1 cellular context compared by ENCODE assay signal in the genomic region with DNA sequence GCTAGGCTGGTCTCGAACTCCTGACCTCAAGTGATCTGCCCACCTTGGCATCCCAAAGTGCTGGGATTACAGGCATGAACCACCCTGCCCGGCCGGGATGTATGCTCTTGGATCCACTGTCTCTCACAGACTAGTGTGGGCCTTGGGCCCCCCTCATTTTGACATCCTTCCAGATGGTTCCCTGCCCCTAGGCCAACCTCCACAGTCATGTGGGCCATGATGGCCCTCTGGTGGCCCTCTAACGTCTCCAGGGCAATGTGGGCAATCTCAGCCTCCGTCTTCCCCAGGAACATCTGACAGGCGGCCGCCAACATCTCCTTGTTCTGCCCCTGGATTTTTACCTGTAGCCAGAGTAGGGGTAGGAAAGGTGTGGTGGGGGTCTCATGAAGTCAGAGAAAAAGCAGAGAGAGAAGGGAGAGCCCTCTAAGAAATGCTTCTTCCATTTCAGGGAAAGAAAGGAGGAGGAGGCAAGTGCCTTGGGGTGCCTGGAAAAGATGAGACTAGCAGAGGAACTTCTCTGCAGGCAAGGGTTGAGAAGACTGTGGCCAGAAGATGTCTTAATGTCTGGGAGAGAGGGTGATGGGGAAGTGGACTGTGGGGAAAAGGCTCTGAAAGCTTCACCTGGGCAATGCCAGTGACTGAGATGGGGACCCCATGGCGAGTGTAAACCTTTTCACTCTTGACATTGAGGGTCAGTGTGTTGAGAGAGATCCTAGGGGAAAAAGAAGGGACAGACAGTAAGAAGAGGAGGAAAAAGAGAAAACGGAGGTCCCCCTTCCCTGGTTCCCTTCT.
TF ChIP-seq lines count a peak whose summit lies in the region.

No MANE protein-coding gene starts in this region.

TF ChIP-seq in IMR-90, 13 proteins besides CTCF, POLR2A, EP300 and RAD21:
- TF ChIP-seq, protein P1, sequence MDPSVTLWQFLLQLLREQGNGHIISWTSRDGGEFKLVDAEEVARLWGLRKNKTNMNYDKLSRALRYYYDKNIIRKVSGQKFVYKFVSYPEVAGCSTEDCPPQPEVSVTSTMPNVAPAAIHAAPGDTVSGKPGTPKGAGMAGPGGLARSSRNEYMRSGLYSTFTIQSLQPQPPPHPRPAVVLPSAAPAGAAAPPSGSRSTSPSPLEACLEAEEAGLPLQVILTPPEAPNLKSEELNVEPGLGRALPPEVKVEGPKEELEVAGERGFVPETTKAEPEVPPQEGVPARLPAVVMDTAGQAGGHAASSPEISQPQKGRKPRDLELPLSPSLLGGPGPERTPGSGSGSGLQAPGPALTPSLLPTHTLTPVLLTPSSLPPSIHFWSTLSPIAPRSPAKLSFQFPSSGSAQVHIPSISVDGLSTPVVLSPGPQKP (IDR thresholded peaks at IDR 0.05; ENCODE audit: borderline replicate concordance, low read depth, low read length): no peak
- TF ChIP-seq RFX5 (IDR thresholded peaks at IDR 0.05; ENCODE audit: low read depth, low read length): no peak
- TF ChIP-seq MAZ (IDR thresholded peaks at IDR 0.05; ENCODE audit: borderline replicate concordance, low read depth, low read length): no peak
- TF ChIP-seq RCOR1 (IDR thresholded peaks at IDR 0.05; ENCODE audit: insufficient replicate concordance, low read length): no peak
- TF ChIP-seq NFE2L2 (IDR thresholded peaks at IDR 0.05; ENCODE audit: low read depth, low read length): no peak
- TF ChIP-seq, protein P2, sequence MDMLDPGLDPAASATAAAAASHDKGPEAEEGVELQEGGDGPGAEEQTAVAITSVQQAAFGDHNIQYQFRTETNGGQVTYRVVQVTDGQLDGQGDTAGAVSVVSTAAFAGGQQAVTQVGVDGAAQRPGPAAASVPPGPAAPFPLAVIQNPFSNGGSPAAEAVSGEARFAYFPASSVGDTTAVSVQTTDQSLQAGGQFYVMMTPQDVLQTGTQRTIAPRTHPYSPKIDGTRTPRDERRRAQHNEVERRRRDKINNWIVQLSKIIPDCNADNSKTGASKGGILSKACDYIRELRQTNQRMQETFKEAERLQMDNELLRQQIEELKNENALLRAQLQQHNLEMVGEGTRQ (IDR thresholded peaks at IDR 0.05; ENCODE audit: low read depth, low read length): no peak; the same call in 1 of the 2 replicates
- no peak for TF ChIP-seq CHD1 (IDR thresholded peaks at IDR 0.05; ENCODE audit: low read depth, low read length)
- TF ChIP-seq CEBPB (IDR thresholded peaks at IDR 0.05; ENCODE audit: low read depth, low read length): no peak
